In the genomic region with DNA sequence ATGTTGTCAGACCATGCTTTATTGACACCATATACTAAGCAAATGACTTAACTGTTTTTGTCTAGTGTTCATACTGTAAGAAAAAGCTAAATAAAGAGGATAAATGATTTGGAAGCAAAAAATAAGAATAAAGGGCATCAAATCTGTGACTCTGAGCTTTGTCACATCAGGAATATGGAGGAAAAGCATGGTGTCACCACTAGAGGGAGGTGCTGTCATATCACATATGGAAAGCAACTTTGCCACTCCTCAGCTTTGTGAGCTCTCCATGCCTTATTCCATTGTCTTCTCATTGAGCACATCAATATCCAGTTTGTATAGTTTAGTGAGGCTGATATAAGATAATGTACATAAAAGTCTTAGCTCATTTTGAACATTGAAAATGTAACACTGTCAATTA, we compare ENCODE assay signal across 7 cellular contexts. TPM values are rescaled to one million over a fixed set of nuclear protein-coding genes. Genes with fewer than 3 reads are reported as not detected.
DNase-seq lines count a peak whose midpoint lies in the region; ATAC-seq and TF ChIP-seq lines count a peak whose summit lies in the region.

No MANE protein-coding gene starts in this region.

- no peaks in the 10 kb centered on the region for H3K9me3 ChIP-seq in gastrocnemius medialis

- no peak overlapping the region for H3K4me3 ChIP-seq in epithelial cell of esophagus (ENCODE audit: low read length)
- no peak overlapping the region for H3K4me3 ChIP-seq in gastrocnemius medialis

- H3K27ac ChIP-seq in gastrocnemius medialis, result no peak overlapping the region

- in situ Hi-C loops in gastrocnemius medialis (cut with MboI; ENCODE audit: low sequenced_read_pairs in 4 of 4), result loop anchor here in 1 of 4 donors (10.0 kb wide), 1 partner anchor 279 kb away; the partner anchor contains the start of gene GBP6

- ATAC-seq in HG03432 (IDR thresholded peaks at IDR 0.05; ENCODE audit: unreplicated experiment) (peak; percentile 55), gastrocnemius medialis (peak in 1 of 2 donors; percentile 64), GM18498 (IDR thresholded peaks at IDR 0.05; ENCODE audit: unreplicated experiment) (no peak), HG03469 (IDR thresholded peaks at IDR 0.05; ENCODE audit: unreplicated experiment) (no peak)

- H3K27me3 ChIP-seq in gastrocnemius medialis, result no peaks in the 10 kb centered on the region

- no peak for TF ChIP-seq POLR2A in gastrocnemius medialis (IDR thresholded peaks at IDR 0.05)

- TF ChIP-seq CTCF in epithelial cell of esophagus (IDR thresholded peaks at IDR 0.05; ENCODE audit: insufficient read depth, low read depth, low read length, missing control alignments) (peak; percentile 68), gastrocnemius medialis (IDR thresholded peaks at IDR 0.05 in 4 of 5, conservative IDR thresholded peaks at IDR 0.05 in 1 of 5) (peak in 4 of 5 experiments; percentile 32 to 67 (median 36))

- intact Hi-C loops in gastrocnemius medialis (cut with DNase I; ENCODE audit: low total_unique reads), result no loop called here

- no peaks in the 10 kb centered on the region for H3K4me1 ChIP-seq in gastrocnemius medialis

- no peaks in the 10 kb centered on the region for H3K36me3 ChIP-seq in gastrocnemius medialis

- DNase-seq in GDM1 (lab: John Stamatoyannopoulos, UW), result peak; percentile 33
- DNase-seq in SKM-1 (lab: John Stamatoyannopoulos, UW; ENCODE audit: unreplicated experiment), result peak; percentile 7
- DNase-seq in epithelial cell of esophagus (ENCODE audit: low read depth), result peak; percentile 65
- DNase-seq in gastrocnemius medialis, result no peak

RNA-seq across cellular contexts. Expression of gene GBP1, which starts 20.8 kb away (rescaled TPM):
- 1 to 10 TPM; 1.8 to 6.9 (median 5.0) TPM for total RNA-seq in gastrocnemius medialis

RNA-seq across cellular contexts. Expression of gene GBP2, which starts 40.1 kb away (rescaled TPM):
- 100 to 1,000 TPM in 1 of 4 donors, 10 to 100 TPM in 3; 28.6 to 115 (median 56.2) TPM for total RNA-seq in gastrocnemius medialis

Comparison
In these comparisons a context has a peak if more than half of its experiments do, and no peak if none do; other contexts are left out.
1. DNase-seq: peak in GDM1 (single experiment), SKM-1 (single experiment) and epithelial cell of esophagus (single experiment); none in gastrocnemius medialis (0 of 2).